In the genomic region with DNA sequence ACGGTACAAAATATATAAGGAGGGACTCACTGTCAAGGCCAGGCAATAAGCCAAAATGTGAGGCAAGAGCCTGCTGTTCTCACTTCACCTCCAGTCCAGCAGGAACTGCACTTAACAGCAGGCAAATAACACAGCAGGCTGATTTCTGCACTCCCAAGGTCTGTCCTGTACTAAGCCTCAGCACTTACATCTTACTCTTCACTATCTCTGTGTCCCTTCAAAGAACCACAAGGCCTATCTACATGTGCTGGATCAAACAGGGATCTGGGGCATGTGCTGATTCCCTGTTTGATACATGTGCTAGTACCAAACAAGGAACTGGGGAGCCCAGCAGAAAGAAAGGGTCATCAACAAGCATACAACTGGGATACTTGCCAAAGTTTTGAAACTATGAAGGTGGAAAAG, we compare ENCODE assay signal across 10 cellular contexts. TPM values are rescaled to one million over a fixed set of nuclear protein-coding genes. Genes with fewer than 3 reads are reported as not detected.
DNase-seq lines count a peak whose midpoint lies in the region; ATAC-seq, FAIRE-seq and TF ChIP-seq lines count a peak whose summit lies in the region.
"Had no signal": no experiment of that assay in that cellular context is flagged by ENCODE, and none has a peak within 500 bp of the region (broad histone marks: within the 10 kb centered on the region; RNA-seq: fewer than 3 reads in every experiment).

No MANE protein-coding gene starts in this region.

- peak; percentile 35 for DNase-seq in NCI-H1694 (lab: John Stamatoyannopoulos, UW)
- no peak for DNase-seq in NCI-H1694 treated with DMSO at 0.1 percent for 48 hours (lab: John Stamatoyannopoulos, UW)
- peak; percentile 77 for DNase-seq in astrocyte of the cerebellum (ENCODE audit: low read depth)
- DNase-seq in HepG2 (ENCODE audit: low spot score), result peak; percentile 55
- no peak for DNase-seq in type B pancreatic cell (ENCODE audit: extremely low spot score, unreplicated experiment)
- no peak for DNase-seq in endothelial cell (ENCODE audit: low spot score)
- no peak for DNase-seq in activated T-cell treated with anti-CD3 and anti-CD28 coated beads, Interleukin-2, amount 50 U/mL, for 24 hours
- DNase-seq: T-helper 17 cell had no signal

- H3K4me2 ChIP-seq in HepG2 (ENCODE audit: low read depth, low read length), result 0 out of 2 replicates have a peak overlapping the region, but pooled peaks have one; percentile 13

- no peaks in the 10 kb centered on the region for H4K20me1 ChIP-seq in HepG2 (ENCODE audit: insufficient read depth, low read length)

- H3K4me1 Mint-ChIP-seq in type B pancreatic cell (ENCODE audit: unreplicated experiment) (peaks cover 18% of the 10 kb centered on the region), endothelial cell (ENCODE audit: unreplicated experiment) (peaks cover 7% of the 10 kb centered on the region)
- H3K4me1 Mint-ChIP-seq in activated T-cell treated with anti-CD3 and anti-CD28 coated beads, Interleukin-2, amount 50 U/mL, for 24 hours (ENCODE audit: low read depth), result no peaks in the 10 kb centered on the region
- H3K4me1 Mint-ChIP-seq: T-helper 17 cell had no signal

- no peak for TF ChIP-seq RAD21 in HepG2 (CRISPR knock-in tag; IDR thresholded peaks at IDR 0.05)

- no peaks in the 10 kb centered on the region for H3K27me3 ChIP-seq in HepG2 (ENCODE audit: control insufficient read depth in 1 of 2, insufficient read depth in 2 of 2, low read length in 2 of 2)

- intact Hi-C loops in HepG2 (cut with micrococcal nuclease; ENCODE audit: unreplicated experiment), result no loop called here

- H3K27me3 Mint-ChIP-seq in type B pancreatic cell (no peaks in the 10 kb centered on the region), endothelial cell (ENCODE audit: unreplicated experiment) (no peaks in the 10 kb centered on the region)
- peaks cover 11% of the 10 kb centered on the region for H3K27me3 Mint-ChIP-seq in activated T-cell treated with anti-CD3 and anti-CD28 coated beads, Interleukin-2, amount 50 U/mL, for 24 hours

- H3K9me3 ChIP-seq in HepG2 (ENCODE audit: low read length), result no peaks in the 10 kb centered on the region

- H3K4me1 ChIP-seq in HepG2 (ENCODE audit: insufficient read depth, low read length), result peaks cover 31% of the 10 kb centered on the region

- ATAC-seq in HepG2 (peak; percentile 86), GM19467 (IDR thresholded peaks at IDR 0.05; ENCODE audit: unreplicated experiment) (no peak)
- ATAC-seq: T-helper 17 cell had no signal

- TF ChIP-seq EP300 in HepG2 (IDR thresholded peaks at IDR 0.05; ENCODE audit: low read depth in 2 of 2, low read length in 2 of 2) (no peak), HepG2 (CRISPR knock-in tag; IDR thresholded peaks at IDR 0.05; ENCODE audit: borderline replicate concordance) (no peak)

- H3K9me3 Mint-ChIP-seq in type B pancreatic cell (no peaks in the 10 kb centered on the region), endothelial cell (ENCODE audit: unreplicated experiment) (no peaks in the 10 kb centered on the region)
- no peaks in the 10 kb centered on the region for H3K9me3 Mint-ChIP-seq in activated T-cell treated with anti-CD3 and anti-CD28 coated beads, Interleukin-2, amount 50 U/mL, for 24 hours

- H3K36me3 Mint-ChIP-seq in type B pancreatic cell (no peaks in the 10 kb centered on the region), endothelial cell (ENCODE audit: low read depth, unreplicated experiment) (no peaks in the 10 kb centered on the region)
- no peaks in the 10 kb centered on the region for H3K36me3 Mint-ChIP-seq in activated T-cell treated with anti-CD3 and anti-CD28 coated beads, Interleukin-2, amount 50 U/mL, for 24 hours (ENCODE audit: low read depth)

- 0 out of 2 replicates have a peak overlapping the region, but pooled peaks have one; percentile 0 for H3K9ac ChIP-seq in HepG2 (ENCODE audit: insufficient read depth, low read depth, low read length)

- H2AFZ ChIP-seq in HepG2 (ENCODE audit: low read length), result no peak overlapping the region

- WGBS in HepG2 (ENCODE audit: low lambda C conversion rate), result 24% methylated on average over 1 of the region's 1 CpG

- no TSS peak for BruUV-seq in HepG2 (replicated peaks; lab: Mats Ljungman, UMichigan)

- CTCF ChIA-PET in HepG2 (lab: Yijun Ruan, JAX; ENCODE audit: low intra/inter-chr PET ratio, low total read pairs), result no interaction called here

- no peaks in the 10 kb centered on the region for H3K36me3 ChIP-seq in HepG2 (replicated peaks in 1 of 2; ENCODE audit: control insufficient read depth in 1 of 2, insufficient read depth in 2 of 2, low read length in 2 of 2)

- H3K27ac ChIP-seq in HepG2 (ENCODE audit: extremely low read length, insufficient read depth, low read length), result peak overlapping the region; percentile 27

- in situ Hi-C loops in astrocyte of the cerebellum (cut with HindIII; ENCODE audit: low sequenced_read_pairs), result no loop called here
- in situ Hi-C loops in HepG2 (cut with HindIII; ENCODE audit: extremely low pct_ligation_motif_present, low pct_unique_long_range_greater_than_20kb), result no loop called here

- no peak for TF ChIP-seq POLR2A in HepG2 (IDR thresholded peaks at IDR 0.05; ENCODE audit: insufficient read depth in 1 of 2, low read depth in 2 of 2, low read length in 2 of 2)

- FAIRE-seq in HepG2 (lab: Jason Lieb, UNC), result peak; percentile 30

- no peak overlapping the region for H3K4me3 ChIP-seq in astrocyte of the cerebellum (ENCODE audit: low read depth, low read length)
- no peak overlapping the region for H3K4me3 ChIP-seq in HepG2 (replicated peaks in 1 of 3; ENCODE audit: insufficient read depth in 1 of 3, low read depth in 2 of 3, low read length in 3 of 3)

- H3K27ac Mint-ChIP-seq in type B pancreatic cell, result peak overlapping the region; percentile 10
- no peak overlapping the region for H3K27ac Mint-ChIP-seq in endothelial cell (ENCODE audit: unreplicated experiment)
- H3K27ac Mint-ChIP-seq in activated T-cell treated with anti-CD3 and anti-CD28 coated beads, Interleukin-2, amount 50 U/mL, for 24 hours, result no peak overlapping the region
- H3K27ac Mint-ChIP-seq: B cell had no signal

- POLR2A ChIA-PET in HepG2 (lab: Yijun Ruan, JAX), result no interaction called here

- H3K79me2 ChIP-seq in HepG2 (ENCODE audit: insufficient read depth, low read length), result no peaks in the 10 kb centered on the region

- no peak overlapping the region for H3K4me3 Mint-ChIP-seq in type B pancreatic cell
- H3K4me3 Mint-ChIP-seq in endothelial cell (ENCODE audit: unreplicated experiment), result no peak overlapping the region
- no peak overlapping the region for H3K4me3 Mint-ChIP-seq in activated T-cell treated with anti-CD3 and anti-CD28 coated beads, Interleukin-2, amount 50 U/mL, for 24 hours
- H3K4me3 Mint-ChIP-seq: B cell, T-helper 17 cell had no signal

- TF ChIP-seq CTCF in astrocyte of the cerebellum (IDR thresholded peaks at IDR 0.05; ENCODE audit: low read depth, low read length, missing control alignments) (no peak), HepG2 (CRISPR knock-in tag; IDR thresholded peaks at IDR 0.05) (no peak), type B pancreatic cell (conservative IDR thresholded peaks at IDR 0.05) (no peak), endothelial cell (IDR thresholded peaks at IDR 0.05; ENCODE audit: unreplicated experiment) (no peak)

TF ChIP-seq in HepG2, 621 proteins besides CTCF, POLR2A, EP300 and RAD21 (continues in another document):
- TF ChIP-seq CEBPB (IDR thresholded peaks at IDR 0.05; ENCODE audit: borderline replicate concordance, low read depth, low read length) (peak; percentile 53; the same call in 1 of the 2 replicates), JARID2 (CRISPR knock-in tag; IDR thresholded peaks at IDR 0.05; ENCODE audit: insufficient replicate concordance) (no peak), DRAP1 (CRISPR knock-in tag; IDR thresholded peaks at IDR 0.05) (no peak), RBM22 (optimal IDR thresholded peaks at IDR 0.05; ENCODE audit: low read length) (no peak), CREB3 (CRISPR knock-in tag; IDR thresholded peaks at IDR 0.05) (no peak), NFE2L1 (CRISPR knock-in tag; IDR thresholded peaks at IDR 0.05; ENCODE audit: borderline replicate concordance) (no peak)

RNA-seq across cellular contexts. Expression of gene UACA, which starts 22.2 kb away (rescaled TPM):
- 17.8 and 22.1 TPM in 2 replicates for total RNA-seq in HepG2 (2016; rRNA removed; fragmentation: Illumina TruSeq; extraction: Trizol)
- 14.4 and 18.1 TPM in 2 replicates for total RNA-seq in HepG2 (2016; cell fraction: cytosol; rRNA removed; fragmentation: Illumina TruSeq; extraction: Trizol; ENCODE audit: low read depth)
- 19.7 and 21.3 TPM in 2 replicates for total RNA-seq in HepG2 (2016; cell fraction: insoluble cytoplasmic fraction; rRNA removed; fragmentation: Illumina TruSeq; extraction: Trizol)
- total RNA-seq in HepG2 (2016; cell fraction: membrane; rRNA removed; fragmentation: Illumina TruSeq; extraction: Trizol), result 7.7 and 8.4 TPM in 2 replicates
- 36.5 and 36.9 TPM in 2 replicates for total RNA-seq in HepG2 (2016; cell fraction: nucleus; rRNA removed; fragmentation: Illumina TruSeq; extraction: Trizol)
- polyA plus RNA-seq in HepG2 (2011; rRNA removed), result 33.5 and 39.2 TPM in 2 replicates
- 12.5 and 15.3 TPM in 2 replicates for polyA plus RNA-seq in HepG2 (2011; cell fraction: cytosol; rRNA removed)
- polyA plus RNA-seq in HepG2 (2011; cell fraction: nucleus; rRNA removed), result 35.7 and 38.2 TPM in 2 replicates
- polyA plus RNA-seq in HepG2 (2012), result 27.2 and 36.9 TPM in 2 replicates
- 0.66 and 0.80 TPM in 2 replicates for polyA plus RNA-seq in HepG2 (2016; cell fraction: cytosol; fragmentation: Illumina TruSeq; extraction: Trizol; ENCODE audit: low read depth)
- 10.1 and 14.0 TPM in 2 replicates for polyA plus RNA-seq in HepG2 (2016; cell fraction: insoluble cytoplasmic fraction; fragmentation: Illumina TruSeq; extraction: Trizol; ENCODE audit: low read depth)
- 2.0 TPM in 2 replicates for polyA plus RNA-seq in HepG2 (2016; cell fraction: membrane; fragmentation: Illumina TruSeq; extraction: Trizol; ENCODE audit: low read depth)
- polyA plus RNA-seq in HepG2 (2016; cell fraction: nucleus; fragmentation: Illumina TruSeq; extraction: Trizol; ENCODE audit: insufficient read depth, low read depth), result 40.1 and 43.4 TPM in 2 replicates
- polyA minus RNA-seq in HepG2 (2011; rRNA and poly(A)+ RNA removed; ENCODE audit: low replicate concordance), result 60.8 and 71.4 TPM in 2 replicates
- 20.9 and 27.9 TPM in 2 replicates for polyA minus RNA-seq in HepG2 (2011; cell fraction: cytosol; rRNA and poly(A)+ RNA removed)
- polyA minus RNA-seq in HepG2 (2011; cell fraction: nucleus; rRNA and poly(A)+ RNA removed), result 93.1 and 97.1 TPM in 2 replicates
- total RNA-seq in type B pancreatic cell (ENCODE audit: low replicate concordance), result 31.0 and 36.4 TPM in 2 replicates
- total RNA-seq in endothelial cell (ENCODE audit: unreplicated experiment), result 34.2 TPM

Comparison
In these comparisons a context has a peak if more than half of its experiments do, and no peak if none do; other contexts are left out.
1. DNase-seq: peak in NCI-H1694 (single experiment), astrocyte of the cerebellum (single experiment) and HepG2 (single experiment); none in NCI-H1694 treated with DMSO at 0.1 percent for 48 hours (single experiment), type B pancreatic cell (single experiment), endothelial cell (single experiment) and activated T-cell treated with anti-CD3 and anti-CD28 coated beads, Interleukin-2, amount 50 U/mL, for 24 hours (single experiment).